Comparison of ENCODE assay signal across 8 cellular contexts in genomic region chr14:67571275-67571990, GRCh38. TPM values are rescaled to one million over a fixed set of nuclear protein-coding genes. Genes with fewer than 3 reads are reported as not detected.
DNase-seq lines count a peak whose midpoint lies in the region; ATAC-seq and TF ChIP-seq lines count a peak whose summit lies in the region.

No MANE protein-coding gene starts in this region.

- POLR2A ChIA-PET in MCF 10A (lab: Yijun Ruan, JAX) = interaction anchor here (1.1 to 1.7 kb wide), 3 partner anchors 44 to 144 kb away, joined by 4 to 10 read pairs (median 6); no protein-coding TSS in a partner anchor

- BruUV-seq in MCF 10A (replicated peaks; lab: Mats Ljungman, UMichigan) = no TSS peak

- intact Hi-C loops in MCF 10A (cut with micrococcal nuclease) = loop anchor here (1.0 to 5.0 kb wide), 3 partner anchors 45 to 144 kb away; no protein-coding TSS in a partner anchor

- H3K27me3 Mint-ChIP-seq in MCF 10A (ENCODE audit: insufficient read depth, unreplicated experiment) = no peaks in the 10 kb centered on the region

- no peak overlapping the region for H3K27ac Mint-ChIP-seq in MCF 10A (ENCODE audit: low read depth, unreplicated experiment)

- TF ChIP-seq CTCF in VCaP (conservative IDR thresholded peaks at IDR 0.05) (peak; percentile 92), MCF 10A (IDR thresholded peaks at IDR 0.05; ENCODE audit: unreplicated experiment) (peak; percentile 85)

- peak overlapping the region; percentile 18; the same call in 1 of the 2 replicates for H3K27ac ChIP-seq in VCaP

- no peaks in the 10 kb centered on the region for H3K9me3 Mint-ChIP-seq in MCF 10A (ENCODE audit: unreplicated experiment)

- DNase-seq in CMK (ENCODE audit: low read depth) = peak; percentile 26
- peak; percentile 63 for DNase-seq in NCI-H1694 treated with DMSO at 0.1 percent for 48 hours (lab: John Stamatoyannopoulos, UW)
- peak; percentile 69 for DNase-seq in MCF 10A (ENCODE audit: unreplicated experiment)
- DNase-seq in islet precursor cell = peak; percentile 78
- DNase-seq in stimulated activated CD4-positive, alpha-beta T cell treated with anti-CD3 and anti-CD28 coated beads, Interleukin-1b, Interleukin-23, amount 100 ng/mL, for 24 hours (ENCODE audit: low read depth in 4 of 4, low spot score in 1 of 4) = peak; percentile 20 to 56 (median 44)

- ATAC-seq in GM21447 (IDR thresholded peaks at IDR 0.05; ENCODE audit: unreplicated experiment) (peak; percentile 61), HG03378 (IDR thresholded peaks at IDR 0.05; ENCODE audit: unreplicated experiment) (no peak)

- peaks cover 12% of the 10 kb centered on the region for H3K4me1 Mint-ChIP-seq in MCF 10A (ENCODE audit: insufficient read depth, unreplicated experiment)

- H3K4me3 Mint-ChIP-seq in MCF 10A (ENCODE audit: unreplicated experiment) = no peak overlapping the region

- no peaks in the 10 kb centered on the region for H3K36me3 Mint-ChIP-seq in MCF 10A (ENCODE audit: insufficient read depth, unreplicated experiment)

- CTCF ChIA-PET in MCF 10A (lab: Yijun Ruan, JAX) = interaction anchor here (0.6 to 12.0 kb wide), 48 partner anchors 9 to 1759 kb away, joined by 3 to 221 read pairs (median 5); partner anchors contain the start of genes PIGH and PLEKHH1

RNA-seq across cellular contexts. Expression of gene PIGH, which starts 28.6 kb away (rescaled TPM):
- 13.8 and 18.9 TPM in 2 replicates for total RNA-seq in MCF 10A (2022)

RNA-seq across cellular contexts. Expression of gene PLEKHH1, which starts 38.3 kb away (rescaled TPM):
- total RNA-seq in MCF 10A (2022) = 5.8 and 6.0 TPM in 2 replicates

RNA-seq across cellular contexts. Expression of gene ARG2, which starts 48.3 kb away (rescaled TPM):
- 11.7 and 17.6 TPM in 2 replicates for total RNA-seq in MCF 10A (2022)

Comparison
In these comparisons a context has a peak if more than half of its experiments do, and no peak if none do; other contexts are left out.
1. DNase-seq: peak in every context shown above with its lines; median percentile 78 in islet precursor cell; 69 in MCF 10A; 63 in NCI-H1694 treated with DMSO at 0.1 percent for 48 hours; 44 in stimulated activated CD4-positive, alpha-beta T cell treated with anti-CD3 and anti-CD28 coated beads, Interleukin-1b, Interleukin-23, amount 100 ng/mL, for 24 hours; 26 in CMK.